In the genomic region with DNA sequence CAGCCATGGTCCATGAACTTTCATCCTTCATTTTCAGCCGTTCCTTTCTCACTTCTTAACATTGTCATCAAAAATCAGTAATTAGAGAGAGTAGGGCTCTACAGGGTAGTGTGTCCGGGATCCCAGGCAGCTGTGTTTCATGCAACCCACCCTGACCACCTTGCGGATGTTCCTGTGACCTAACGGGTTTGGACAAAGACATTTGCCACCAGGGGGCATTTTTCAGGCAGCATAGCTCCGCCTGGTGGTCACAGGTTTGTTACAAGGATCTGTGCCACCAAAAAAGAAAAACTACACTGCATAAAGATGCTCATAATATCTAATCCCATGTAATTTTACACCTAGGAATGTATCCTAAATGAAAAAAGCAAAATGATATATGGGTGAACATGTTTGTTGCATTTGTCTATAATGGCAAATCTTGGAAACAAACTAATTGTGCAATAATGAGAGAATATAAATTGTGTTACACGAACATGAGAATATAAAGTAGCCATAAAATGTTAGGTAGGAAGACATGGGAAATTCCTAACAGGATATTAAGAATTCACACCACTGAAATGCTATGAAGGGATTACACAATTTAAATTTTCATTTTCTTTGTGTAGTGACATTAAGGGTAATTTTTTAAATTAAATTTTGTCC, we compare ENCODE assay signal across 8 cellular contexts.
A peak's percentile ranks its signal among the peaks of the same experiment; 100 is the strongest.
DNase-seq lines count a peak whose midpoint lies in the region; TF ChIP-seq lines count a peak whose summit lies in the region.

No MANE protein-coding gene starts in this region.

- no peak overlapping the region for H3K14ac ChIP-seq in mesenchymal stem cell (ENCODE audit: low read length in 2 of 2)

- 42% methylated on average over 6 of the region's 6 CpGs for WGBS in mesenchymal stem cell

- H2AFZ ChIP-seq in mesenchymal stem cell (ENCODE audit: low read depth, low read length): no peak overlapping the region

- H2BK5ac ChIP-seq in mesenchymal stem cell (ENCODE audit: low read depth, low read length, poor library complexity, severe bottlenecking): no peak overlapping the region

- H3K4me1 Mint-ChIP-seq in type B pancreatic cell (ENCODE audit: unreplicated experiment): peaks cover 5% of the 10 kb centered on the region

- DNase-seq in activated gamma-delta T cell treated with Interleukin-2 at 50 U/mL for 16 hours (peak; percentile 26), activated gamma-delta T cell (lab: John Stamatoyannopoulos, UW) (no peak), LNCaP clone FGC (ENCODE audit: low read depth) (no peak), UCSD-AML1 (lab: John Stamatoyannopoulos, UW; ENCODE audit: unreplicated experiment) (peak; percentile 40), coronary artery (ENCODE audit: low spot score) (peak; percentile 56), mesenchymal stem cell (peak; percentile 76), type B pancreatic cell (ENCODE audit: extremely low spot score, unreplicated experiment) (no peak), occipital lobe (lab: John Stamatoyannopoulos, UW) (no peak)

- no peak overlapping the region for H3K4me2 ChIP-seq in mesenchymal stem cell (ENCODE audit: low read length, poor library complexity, severe bottlenecking)

- H4K91ac ChIP-seq in mesenchymal stem cell (ENCODE audit: low read length): no peak overlapping the region

- no peak overlapping the region for H4K8ac ChIP-seq in mesenchymal stem cell (ENCODE audit: low read length)

- H3K9me3 ChIP-seq in mesenchymal stem cell (ENCODE audit: control insufficient read depth, low read length): no peaks in the 10 kb centered on the region

- no peaks in the 10 kb centered on the region for H3K36me3 ChIP-seq in mesenchymal stem cell (ENCODE audit: control insufficient read depth in 1 of 2, insufficient read depth in 2 of 2, low read depth in 1 of 2, low read length in 2 of 2)

- H3K27ac ChIP-seq in coronary artery: no peak overlapping the region
- H3K27ac ChIP-seq in mesenchymal stem cell (ENCODE audit: low read length, poor library complexity, severe bottlenecking): no peak overlapping the region

- no peak overlapping the region for H2AK5ac ChIP-seq in mesenchymal stem cell (ENCODE audit: low read length, severe bottlenecking)

- no peak overlapping the region for H3K9ac ChIP-seq in mesenchymal stem cell (ENCODE audit: low read length)

- H3K4ac ChIP-seq in mesenchymal stem cell (ENCODE audit: low read depth in 1 of 2, low read length in 2 of 2): no peak overlapping the region

- no peak overlapping the region for H3K4me3 ChIP-seq in LNCaP clone FGC (ENCODE audit: low read depth, low read length)
- H3K4me3 ChIP-seq in coronary artery: no peak overlapping the region
- no peak overlapping the region for H3K4me3 ChIP-seq in mesenchymal stem cell (ENCODE audit: insufficient read depth in 1 of 2, low read depth in 1 of 2, low read length in 2 of 2)

- no peak overlapping the region for H3K4me3 Mint-ChIP-seq in type B pancreatic cell

- H3K27ac Mint-ChIP-seq in type B pancreatic cell: no peak overlapping the region

- H2BK12ac ChIP-seq in mesenchymal stem cell (ENCODE audit: low read length in 2 of 2): no peak overlapping the region

- no peaks in the 10 kb centered on the region for H3K27me3 Mint-ChIP-seq in type B pancreatic cell

- no peaks in the 10 kb centered on the region for H3K4me1 ChIP-seq in mesenchymal stem cell (ENCODE audit: control insufficient read depth, insufficient read depth, low read depth, low read length)

- no peak overlapping the region for H3K18ac ChIP-seq in mesenchymal stem cell (ENCODE audit: low read depth in 1 of 2, low read length in 2 of 2)

- no peak overlapping the region for H3K23ac ChIP-seq in mesenchymal stem cell (ENCODE audit: low read length in 2 of 2)

- no peak overlapping the region for H2BK15ac ChIP-seq in mesenchymal stem cell (ENCODE audit: low read depth, poor library complexity, severe bottlenecking)

- no peak overlapping the region for H2BK120ac ChIP-seq in mesenchymal stem cell (ENCODE audit: low read depth, low read length)

- peaks cover 3 to 4% of the 10 kb centered on the region in 2 experiments for H3K27me3 ChIP-seq in mesenchymal stem cell (ENCODE audit: control insufficient read depth in 1 of 2, insufficient read depth in 1 of 2, low read length in 2 of 2)

- peak; percentile 94 for TF ChIP-seq CTCF in LNCaP clone FGC (IDR thresholded peaks at IDR 0.05; ENCODE audit: control insufficient read depth, extremely low read depth, insufficient read depth)
- peak; percentile 32 for TF ChIP-seq CTCF in coronary artery (IDR thresholded peaks at IDR 0.05)
- TF ChIP-seq CTCF in type B pancreatic cell (conservative IDR thresholded peaks at IDR 0.05): peak; percentile 86

- no peaks in the 10 kb centered on the region for H3K9me3 Mint-ChIP-seq in type B pancreatic cell

- no peaks in the 10 kb centered on the region for H3K79me1 ChIP-seq in mesenchymal stem cell (replicated peaks; ENCODE audit: low read length, poor library complexity, severe bottlenecking)

- no peaks in the 10 kb centered on the region for H3K36me3 Mint-ChIP-seq in type B pancreatic cell

Comparison
In these comparisons a context has a peak if more than half of its experiments do, and no peak if none do; other contexts are left out.
1. DNase-seq: peak in activated gamma-delta T cell treated with Interleukin-2 at 50 U/mL for 16 hours (single experiment), UCSD-AML1 (single experiment), coronary artery (single experiment) and mesenchymal stem cell (single experiment); none in activated gamma-delta T cell (single experiment), LNCaP clone FGC (single experiment), type B pancreatic cell (single experiment) and occipital lobe (single experiment).
2. CTCF ChIP-seq: peak in every context shown above with its lines; median percentile 94 in LNCaP clone FGC; 86 in type B pancreatic cell; 32 in coronary artery.